28 cellular contexts compared by ENCODE assay signal in genomic region chr11:117318738-117319137, GRCh38.
"Had no signal": no experiment of that assay in that cellular context is flagged by ENCODE, and none has a peak within 500 bp of the region (broad histone marks: within the 10 kb centered on the region; RNA-seq: fewer than 3 reads in every experiment).

No MANE protein-coding gene starts in this region.

- H3K9me3 Mint-ChIP-seq: activated naive CD4-positive, alpha-beta T cell treated with anti-CD3 and anti-CD28 coated beads, Interleukin-2, amount 50 U/mL, for 72 hours; activated T-cell treated with anti-CD3 and anti-CD28 coated beads, Interleukin-2, amount 50 U/mL, for 72 hours; brain; natural killer cell treated with Interleukin-12 subunit alpha and Interleukin-12 subunit beta and Interleukin-15 and Interleukin-18, amount 100 ng/mL, for 72 hours; T-helper 2 cell treated with Interferon-gamma antibody and Interleukin-4, amounts not matched to agents 5 μg/mL and 100 μg/mL, for 36 hours had no signal

- H3K36me3 ChIP-seq: cardiac muscle cell, gastrocnemius medialis, left ventricle myocardium inferior, ovary, right atrium auricular region, spleen, suprapubic skin, tibial artery, upper lobe of right lung had no signal

- H3K4me3 Mint-ChIP-seq: activated CD4-positive, alpha-beta T cell treated with anti-CD3 and anti-CD28 coated beads for 36 hours; activated T-cell treated with anti-CD3 and anti-CD28 coated beads, Interleukin-2, amount 50 U/mL, for 72 hours; natural killer cell treated with Interleukin-12 subunit alpha and Interleukin-12 subunit beta and Interleukin-15 and Interleukin-18, amount 100 ng/mL, for 72 hours; T-helper 2 cell treated with Interferon-gamma antibody and Interleukin-4, amounts not matched to agents 5 μg/mL and 100 μg/mL, for 36 hours had no signal

- H3K27me3 Mint-ChIP-seq: brain had no signal

- H3K36me3 Mint-ChIP-seq: natural killer cell treated with Interleukin-12 subunit alpha and Interleukin-12 subunit beta and Interleukin-15 and Interleukin-18, amount 100 ng/mL, for 72 hours had no signal

- DNase-seq: activated CD4-positive, alpha-beta T cell treated with anti-CD3 and anti-CD28 coated beads for 36 hours; activated CD4-positive, CD25-positive, alpha-beta regulatory T cell; activated naive CD4-positive, alpha-beta T cell; activated T-cell treated with anti-CD3 and anti-CD28 coated beads for 4 hours; activated T-cell treated with anti-CD3 and anti-CD28 coated beads, Interleukin-2, amount 50 U/mL, for 72 hours; cerebellar nuclear complex; dorsolateral prefrontal cortex; effector memory CD4-positive, alpha-beta T cell; erythroblast; gastrocnemius medialis; glutamatergic neuron; left ventricle myocardium inferior; mucosa of descending colon; stimulated activated naive CD4-positive, alpha-beta T cell; T-helper 1 cell; tibial artery; upper lobe of right lung had no signal

- H3K4me3 ChIP-seq: cardiac muscle cell, coronary artery, dorsolateral prefrontal cortex, gastrocnemius medialis, left ventricle myocardium inferior, lung, mucosa of descending colon, ovary, right atrium auricular region, spleen, suprapubic skin, tibial artery, upper lobe of right lung had no signal

- H3K27me3 ChIP-seq: cardiac muscle cell, dorsolateral prefrontal cortex, gastrocnemius medialis, ovary, right atrium auricular region, suprapubic skin, tibial artery, upper lobe of right lung had no signal

- H3K27ac Mint-ChIP-seq: activated CD4-positive, alpha-beta T cell treated with anti-CD3 and anti-CD28 coated beads for 36 hours; activated naive CD4-positive, alpha-beta T cell treated with anti-CD3 and anti-CD28 coated beads, Interleukin-2, amount 50 U/mL, for 72 hours; activated T-cell treated with anti-CD3 and anti-CD28 coated beads, Interleukin-2, amount 50 U/mL, for 72 hours; natural killer cell treated with Interleukin-12 subunit alpha and Interleukin-12 subunit beta and Interleukin-15 and Interleukin-18, amount 100 ng/mL, for 72 hours; T-helper 2 cell treated with Interferon-gamma antibody and Interleukin-4, amounts not matched to agents 5 μg/mL and 100 μg/mL, for 36 hours had no signal

- H3K27ac ChIP-seq: cardiac muscle cell, coronary artery, gastrocnemius medialis, left ventricle myocardium inferior, ovary, right atrium auricular region, spleen, suprapubic skin, tibial artery, upper lobe of right lung had no signal

- H3K9me3 ChIP-seq: gastrocnemius medialis, left ventricle myocardium inferior, mucosa of descending colon, ovary, right atrium auricular region, spleen, suprapubic skin, tibial artery, upper lobe of right lung had no signal

- ATAC-seq: activated CD4-positive, alpha-beta T cell treated with anti-CD3 and anti-CD28 coated beads for 36 hours; activated naive CD4-positive, alpha-beta T cell treated with anti-CD3 and anti-CD28 coated beads, Interleukin-2, amount 50 U/mL, for 72 hours; activated T-cell treated with anti-CD3 and anti-CD28 coated beads, Interleukin-2, amount 50 U/mL, for 72 hours; gastrocnemius medialis; mucosa of descending colon; natural killer cell treated with Interleukin-12 subunit alpha and Interleukin-12 subunit beta and Interleukin-15 and Interleukin-18, amount 100 ng/mL, for 72 hours; upper lobe of right lung had no signal
